In the genomic region with DNA sequence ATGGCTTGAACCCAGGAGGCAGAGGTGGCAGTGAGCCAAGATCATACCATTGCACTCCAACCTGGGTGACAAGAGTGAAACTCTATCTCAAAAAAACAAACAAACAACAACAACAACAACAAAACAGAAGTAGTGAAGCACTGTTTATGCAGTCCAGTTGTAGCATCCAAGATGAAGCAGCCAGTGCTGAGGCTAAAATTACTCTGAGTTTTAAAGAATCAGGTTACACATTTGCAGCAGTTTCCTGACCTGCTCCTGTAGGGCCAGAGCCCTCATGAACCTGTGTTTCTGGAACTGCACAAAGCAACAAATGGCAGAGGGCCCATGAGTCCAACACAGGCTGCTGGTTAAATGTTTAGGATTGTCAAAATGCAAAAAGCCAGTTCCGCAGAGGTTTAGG, we compare ENCODE assay signal across 8 cellular contexts.
"Had no signal": no experiment of that assay in that cellular context is flagged by ENCODE, and none has a peak within 500 bp of the region (broad histone marks: within the 10 kb centered on the region; RNA-seq: fewer than 3 reads in every experiment).

No MANE protein-coding gene starts in this region.

- H3K4me3 ChIP-seq: GM23248, HAP-1, K562 had no signal

- H3K27ac Mint-ChIP-seq: HFFc6 had no signal

- H3K27ac ChIP-seq: GM23248 had no signal

- H3K4me1 ChIP-seq: HAP-1 had no signal

- DNase-seq: GM23248, GOT3, H7, HFFc6, IMR-90 had no signal

- H3K36me3 ChIP-seq: HAP-1 had no signal

- H3K9me3 ChIP-seq: HAP-1 had no signal

- H3K4me3 Mint-ChIP-seq: HFFc6 had no signal

- ATAC-seq: HCT116, K562 had no signal
